In the genomic region with DNA sequence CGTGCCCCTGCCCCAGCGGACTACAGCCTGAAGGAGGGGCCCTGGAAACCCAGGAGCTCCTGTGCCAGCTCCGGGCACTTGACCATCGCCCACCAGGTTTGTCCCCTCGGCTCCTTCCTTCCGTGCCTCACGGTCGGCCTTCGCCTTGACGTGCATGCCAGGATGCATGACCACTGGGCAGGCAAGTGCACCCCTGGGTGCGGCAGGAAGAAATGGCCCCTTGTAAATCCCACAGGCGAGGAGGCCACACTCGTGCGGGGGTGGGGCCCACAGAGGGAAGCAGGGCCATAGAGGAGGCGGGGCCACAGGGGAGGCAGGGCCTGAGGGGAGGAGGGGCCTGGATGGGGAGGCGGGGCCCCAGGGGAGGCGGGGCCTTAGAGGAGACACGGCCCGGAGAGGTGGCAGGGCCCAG, we compare ENCODE assay signal across 18 cellular contexts.
DNase-seq lines count a peak whose midpoint lies in the region; ATAC-seq and TF ChIP-seq lines count a peak whose summit lies in the region.
"Had no signal": no experiment of that assay in that cellular context is flagged by ENCODE, and none has a peak within 500 bp of the region (broad histone marks: within the 10 kb centered on the region; RNA-seq: fewer than 3 reads in every experiment).

No MANE protein-coding gene starts in this region.

- no peak overlapping the region for H3K4me3 Mint-ChIP-seq in activated naive CD8-positive, alpha-beta T cell treated with anti-CD3 and anti-CD28 coated beads, Interleukin-2, amount 50 U/mL, for 24 hours
- H3K4me3 Mint-ChIP-seq in neural progenitor cell = no peak overlapping the region

- no peaks in the 10 kb centered on the region for H3K9me3 Mint-ChIP-seq in activated naive CD8-positive, alpha-beta T cell treated with anti-CD3 and anti-CD28 coated beads, Interleukin-2, amount 50 U/mL, for 24 hours
- H3K9me3 Mint-ChIP-seq in neural progenitor cell = peaks cover 2% of the 10 kb centered on the region

- no peaks in the 10 kb centered on the region for H3K36me3 Mint-ChIP-seq in activated naive CD8-positive, alpha-beta T cell treated with anti-CD3 and anti-CD28 coated beads, Interleukin-2, amount 50 U/mL, for 24 hours (ENCODE audit: low read depth)
- no peaks in the 10 kb centered on the region for H3K36me3 Mint-ChIP-seq in neural progenitor cell

- no peaks in the 10 kb centered on the region for H3K4me1 Mint-ChIP-seq in activated naive CD8-positive, alpha-beta T cell treated with anti-CD3 and anti-CD28 coated beads, Interleukin-2, amount 50 U/mL, for 24 hours
- H3K4me1 Mint-ChIP-seq in neural progenitor cell = peaks cover 4% of the 10 kb centered on the region

- H3K27ac ChIP-seq in DND-41 (ENCODE audit: low read length) (no peak overlapping the region), neural progenitor cell (no peak overlapping the region)
- H3K27ac ChIP-seq: A549, ascending aorta, esophagus muscularis mucosa, heart left ventricle, VCaP had no signal

- DNase-seq in activated CD4-positive, alpha-beta T cell treated with anti-CD3 and anti-CD28 coated beads for 48 hours = peak; percentile 46
- DNase-seq in activated CD4-positive, alpha-beta T cell treated with anti-CD3 and anti-CD28 coated beads, Interleukin-2, amount 50 U/mL, for 1 hour = no peak
- DNase-seq in DND-41 (peak; percentile 51), neural progenitor cell (ENCODE audit: low spot score) (peak; percentile 33), NCI-H1048 (lab: John Stamatoyannopoulos, UW) (no peak), omental fat pad (ENCODE audit: low spot score) (no peak), NCI-H1105 treated with DMSO at 0.1 percent for 48 hours (lab: John Stamatoyannopoulos, UW) (no peak)
- peak; percentile 17 for DNase-seq in activated naive CD8-positive, alpha-beta T cell treated with anti-CD3 and anti-CD28 coated beads, Interleukin-2, amount 50 U/mL, for 24 hours
- DNase-seq: cortex of kidney, GOT3, left colon, NCI-H1417, NCI-H345 had no signal

- no peak overlapping the region for H3K4me2 ChIP-seq in DND-41 (ENCODE audit: insufficient read depth, low read length)
- no peak overlapping the region for H3K4me2 ChIP-seq in neural progenitor cell
- H3K4me2 ChIP-seq: A549 had no signal

- ATAC-seq in DND-41 (ENCODE audit: insufficient read depth, low read depth) = peak; percentile 50
- ATAC-seq in activated naive CD8-positive, alpha-beta T cell treated with anti-CD3 and anti-CD28 coated beads, Interleukin-2, amount 50 U/mL, for 24 hours = peak; percentile 31
- ATAC-seq in omental fat pad (ENCODE audit: low FRiP score) = no peak
- ATAC-seq: heart left ventricle, left colon had no signal

- no peaks in the 10 kb centered on the region for H3K9me3 ChIP-seq in DND-41 (ENCODE audit: insufficient read depth, low read length, severe bottlenecking)
- no peaks in the 10 kb centered on the region for H3K9me3 ChIP-seq in neural progenitor cell (ENCODE audit: low read depth)
- H3K9me3 ChIP-seq: A549, ascending aorta, esophagus muscularis mucosa, heart left ventricle had no signal

- H3K27ac Mint-ChIP-seq in activated naive CD8-positive, alpha-beta T cell treated with anti-CD3 and anti-CD28 coated beads, Interleukin-2, amount 50 U/mL, for 24 hours = no peak overlapping the region
- no peak overlapping the region for H3K27ac Mint-ChIP-seq in neural progenitor cell

- H3K27me3 Mint-ChIP-seq in activated naive CD8-positive, alpha-beta T cell treated with anti-CD3 and anti-CD28 coated beads, Interleukin-2, amount 50 U/mL, for 24 hours = peaks cover 10% of the 10 kb centered on the region
- peaks cover 14% of the 10 kb centered on the region for H3K27me3 Mint-ChIP-seq in neural progenitor cell (ENCODE audit: insufficient read depth, low read depth)

- no peaks in the 10 kb centered on the region for H3K36me3 ChIP-seq in DND-41 (ENCODE audit: insufficient read depth, low read length)
- H3K36me3 ChIP-seq in neural progenitor cell = no peaks in the 10 kb centered on the region
- H3K36me3 ChIP-seq: ascending aorta, esophagus muscularis mucosa, heart left ventricle had no signal

- H2AFZ ChIP-seq in DND-41 (ENCODE audit: low read depth, low read length) = no peak overlapping the region
- no peak overlapping the region for H2AFZ ChIP-seq in neural progenitor cell (replicated peaks)

- no peaks in the 10 kb centered on the region for H3K27me3 ChIP-seq in DND-41 (ENCODE audit: insufficient read depth, low read length, poor library complexity)
- peaks cover 8% of the 10 kb centered on the region for H3K27me3 ChIP-seq in neural progenitor cell
- H3K27me3 ChIP-seq: ascending aorta had no signal

- TF ChIP-seq CTCF in DND-41 (IDR thresholded peaks at IDR 0.05; ENCODE audit: borderline replicate concordance, extremely low read depth, low read length, poor library complexity, severe bottlenecking) = no peak
- TF ChIP-seq CTCF in neural progenitor cell (IDR thresholded peaks at IDR 0.05) = no peak
- no peak for TF ChIP-seq CTCF in omental fat pad (IDR thresholded peaks at IDR 0.05)

- no peaks in the 10 kb centered on the region for H3K4me1 ChIP-seq in DND-41 (ENCODE audit: insufficient read depth, low read length)
- peaks cover 4% of the 10 kb centered on the region for H3K4me1 ChIP-seq in neural progenitor cell
- H3K4me1 ChIP-seq: ascending aorta, esophagus muscularis mucosa, heart left ventricle had no signal

- H3K79me2 ChIP-seq in DND-41 (ENCODE audit: insufficient read depth, low read length) = no peaks in the 10 kb centered on the region
- H3K79me2 ChIP-seq in neural progenitor cell (ENCODE audit: low read depth) = no peaks in the 10 kb centered on the region

- H3K9ac ChIP-seq in DND-41 (ENCODE audit: low read depth, low read length) (no peak overlapping the region), neural progenitor cell (no peak overlapping the region)

- H4K20me1 ChIP-seq in DND-41 (ENCODE audit: insufficient read depth, low read length) = peaks cover 14% of the 10 kb centered on the region; the same call in 1 of the 2 replicates
- no peaks in the 10 kb centered on the region for H4K20me1 ChIP-seq in neural progenitor cell (ENCODE audit: low read depth)

- H3K4me3 ChIP-seq in DND-41 (ENCODE audit: low read depth in 1 of 2, low read length in 2 of 2) = no peak overlapping the region
- no peak overlapping the region for H3K4me3 ChIP-seq in neural progenitor cell
- H3K4me3 ChIP-seq: A549, ascending aorta, esophagus muscularis mucosa, heart left ventricle had no signal

- H3F3A ChIP-seq in neural progenitor cell (ENCODE audit: low read depth) = peaks cover 6% of the 10 kb centered on the region

Comparison
In these comparisons a context has a peak if more than half of its experiments do, and no peak if none do; other contexts are left out.
1. DNase-seq: peak in activated CD4-positive, alpha-beta T cell treated with anti-CD3 and anti-CD28 coated beads for 48 hours (single experiment), DND-41 (single experiment), activated naive CD8-positive, alpha-beta T cell treated with anti-CD3 and anti-CD28 coated beads, Interleukin-2, amount 50 U/mL, for 24 hours (single experiment) and neural progenitor cell (single experiment); none in activated CD4-positive, alpha-beta T cell treated with anti-CD3 and anti-CD28 coated beads, Interleukin-2, amount 50 U/mL, for 1 hour (single experiment), NCI-H1048 (single experiment), omental fat pad (single experiment) and NCI-H1105 treated with DMSO at 0.1 percent for 48 hours (single experiment).